ENCODE assay signal across 17 cellular contexts in genomic region chr4:1500966-1501753, GRCh38.
"Had no signal": no experiment of that assay in that cellular context is flagged by ENCODE, and none has a peak within 500 bp of the region (broad histone marks: within the 10 kb centered on the region; RNA-seq: fewer than 3 reads in every experiment).

No MANE protein-coding gene starts in this region.

- H3K27ac Mint-ChIP-seq: activated naive CD4-positive, alpha-beta T cell treated with anti-CD3 and anti-CD28 coated beads for 36 hours; activated naive CD8-positive, alpha-beta T cell treated with anti-CD3 and anti-CD28 coated beads, Interleukin-2, amount 50 U/mL, for 24 hours; activated T-helper 17 cell treated with anti-CD3 and anti-CD28 coated beads, Interleukin-2, amount 50 U/mL, for 72 hours; memory B cell; T-helper 2 cell treated with Interferon-gamma antibody and Interleukin-4, amounts not matched to agents 5 μg/mL and 100 μg/mL, for 36 hours had no signal

- H3K4me1 ChIP-seq: tibial artery had no signal

- FAIRE-seq: keratinocyte, TTC549, urothelium cell line had no signal

- H3K27me3 Mint-ChIP-seq: activated T-helper 17 cell treated with anti-CD3 and anti-CD28 coated beads, Interleukin-2, amount 50 U/mL, for 72 hours had no signal

- H3K4me1 Mint-ChIP-seq: activated naive CD8-positive, alpha-beta T cell treated with anti-CD3 and anti-CD28 coated beads, Interleukin-2, amount 50 U/mL, for 24 hours; activated T-helper 17 cell treated with anti-CD3 and anti-CD28 coated beads, Interleukin-2, amount 50 U/mL, for 72 hours; memory B cell; neural crest cell had no signal

- H3K36me3 Mint-ChIP-seq: memory B cell had no signal

- H3K4me3 Mint-ChIP-seq: activated naive CD4-positive, alpha-beta T cell treated with anti-CD3 and anti-CD28 coated beads for 36 hours; activated naive CD8-positive, alpha-beta T cell treated with anti-CD3 and anti-CD28 coated beads, Interleukin-2, amount 50 U/mL, for 24 hours; activated T-helper 17 cell treated with anti-CD3 and anti-CD28 coated beads, Interleukin-2, amount 50 U/mL, for 72 hours; memory B cell; neural crest cell; T-helper 2 cell treated with Interferon-gamma antibody and Interleukin-4, amounts not matched to agents 5 μg/mL and 100 μg/mL, for 36 hours had no signal

- H3K36me3 ChIP-seq: heart left ventricle, left ventricle myocardium inferior, tibial artery had no signal

- H3K4me3 ChIP-seq: heart left ventricle, left ventricle myocardium inferior, tibial artery had no signal

- ATAC-seq: activated naive CD8-positive, alpha-beta T cell treated with anti-CD3 and anti-CD28 coated beads, Interleukin-2, amount 50 U/mL, for 24 hours; activated T-helper 17 cell treated with anti-CD3 and anti-CD28 coated beads, Interleukin-2, amount 50 U/mL, for 72 hours; SK-N-SH treated with all-trans-retinoic acid at 6 μM for 48 hours had no signal

- H3K9me3 Mint-ChIP-seq: activated naive CD4-positive, alpha-beta T cell treated with anti-CD3 and anti-CD28 coated beads for 36 hours; activated naive CD8-positive, alpha-beta T cell treated with anti-CD3 and anti-CD28 coated beads, Interleukin-2, amount 50 U/mL, for 24 hours; activated T-helper 17 cell treated with anti-CD3 and anti-CD28 coated beads, Interleukin-2, amount 50 U/mL, for 72 hours; memory B cell; neural crest cell; T-helper 2 cell treated with Interferon-gamma antibody and Interleukin-4, amounts not matched to agents 5 μg/mL and 100 μg/mL, for 36 hours had no signal

- DNase-seq: activated naive CD4-positive, alpha-beta T cell treated with anti-CD3 and anti-CD28 coated beads for 36 hours; activated naive CD8-positive, alpha-beta T cell treated with anti-CD3 and anti-CD28 coated beads, Interleukin-2, amount 50 U/mL, for 24 hours; cortex of kidney; left ventricle myocardium inferior; stimulated activated CD4-positive, alpha-beta T cell treated with anti-CD3 and anti-CD28 coated beads, Interleukin-4, amount 100 ng/mL, for 24 hours; stimulated activated naive CD4-positive, alpha-beta T cell treated with Interleukin-2 at 50 U/mL for 16 hours had no signal

- H3K9me3 ChIP-seq: heart left ventricle, left ventricle myocardium inferior, tibial artery had no signal

- H3K27ac ChIP-seq: epithelial cell of prostate, heart left ventricle, left ventricle myocardium inferior, tibial artery had no signal
